ENCODE assay signal across 14 cellular contexts in the genomic region with DNA sequence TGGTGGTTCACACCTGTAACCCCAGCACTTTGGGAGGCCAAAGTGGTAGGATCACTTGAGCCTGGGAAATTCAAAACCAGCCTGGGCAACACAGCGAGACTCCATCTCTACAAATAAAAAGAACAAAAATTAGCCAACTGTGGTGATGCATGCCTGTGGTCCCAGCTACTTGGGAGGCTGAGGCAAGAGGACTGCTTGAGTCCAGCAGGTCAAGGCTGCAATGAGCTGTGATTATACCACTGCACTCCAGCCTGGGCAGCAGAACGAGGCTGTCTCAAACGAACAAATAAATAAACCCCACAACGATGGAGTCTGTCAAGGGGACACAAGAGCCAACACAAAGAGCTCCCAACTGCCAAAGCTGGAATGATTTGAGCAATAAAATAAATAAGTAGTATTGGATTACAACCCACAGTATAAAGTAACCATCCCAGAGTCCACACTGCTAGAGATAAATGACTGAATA. TPM values are rescaled to one million over a fixed set of nuclear protein-coding genes. Genes with fewer than 3 reads are reported as not detected.
DNase-seq lines count a peak whose midpoint lies in the region; ATAC-seq, FAIRE-seq and TF ChIP-seq lines count a peak whose summit lies in the region.
"Had no signal": no experiment of that assay in that cellular context is flagged by ENCODE, and none has a peak within 500 bp of the region (broad histone marks: within the 10 kb centered on the region; RNA-seq: fewer than 3 reads in every experiment).

No MANE protein-coding gene starts in this region.

- H3K4me3 ChIP-seq in RWPE2 (ENCODE audit: severe bottlenecking) (no peak overlapping the region), HepG2 (replicated peaks in 1 of 3; ENCODE audit: insufficient read depth in 1 of 3, low read depth in 2 of 3, low read length in 3 of 3) (no peak overlapping the region), tibial nerve (no peak overlapping the region), MM.1S (ENCODE audit: low read length) (no peak overlapping the region)
- H3K4me3 ChIP-seq: neural progenitor cell had no signal

- no TSS peak for BruUV-seq in HepG2 (replicated peaks; lab: Mats Ljungman, UMichigan)

- intact Hi-C loops in HepG2 (cut with micrococcal nuclease; ENCODE audit: unreplicated experiment) = loop anchor here (2.0 kb wide), 1 partner anchor 16 kb away; no protein-coding TSS in a partner anchor

- H3K27me3 ChIP-seq in RWPE2 (ENCODE audit: insufficient read depth, poor library complexity, severe bottlenecking) (no peaks in the 10 kb centered on the region), HepG2 (ENCODE audit: control insufficient read depth in 1 of 2, insufficient read depth in 2 of 2, low read length in 2 of 2) (no peaks in the 10 kb centered on the region), tibial nerve (no peaks in the 10 kb centered on the region), MM.1S (replicated peaks; ENCODE audit: insufficient read depth, low read length) (no peaks in the 10 kb centered on the region)
- H3K27me3 ChIP-seq: neural progenitor cell had no signal

- TF ChIP-seq POLR2A in HepG2 (IDR thresholded peaks at IDR 0.05; ENCODE audit: insufficient read depth in 1 of 2, low read depth in 2 of 2, low read length in 2 of 2) = no peak
- TF ChIP-seq POLR2A in tibial nerve (IDR thresholded peaks at IDR 0.05) = no peak

- H2AFZ ChIP-seq in HepG2 (ENCODE audit: low read length) (no peak overlapping the region), MM.1S (ENCODE audit: low read length) (no peak overlapping the region)
- H2AFZ ChIP-seq: neural progenitor cell had no signal

- no peak for FAIRE-seq in HepG2 (lab: Jason Lieb, UNC)
- FAIRE-seq: GM12891, H1 had no signal

- no peak for TF ChIP-seq RAD21 in HepG2 (CRISPR knock-in tag; IDR thresholded peaks at IDR 0.05)

- peaks cover 98% of the 10 kb centered on the region for H3K79me2 ChIP-seq in HepG2 (ENCODE audit: insufficient read depth, low read length)
- peaks cover 98% of the 10 kb centered on the region for H3K79me2 ChIP-seq in MM.1S (ENCODE audit: low read length)

- no peaks in the 10 kb centered on the region for H3K9me3 ChIP-seq in RWPE2 (ENCODE audit: severe bottlenecking)
- no peaks in the 10 kb centered on the region for H3K9me3 ChIP-seq in HepG2 (ENCODE audit: low read length)
- H3K9me3 ChIP-seq in tibial nerve = no peaks in the 10 kb centered on the region
- no peaks in the 10 kb centered on the region for H3K9me3 ChIP-seq in MM.1S (replicated peaks; ENCODE audit: insufficient read depth, low read length)

- no peak overlapping the region for H3K9ac ChIP-seq in HepG2 (ENCODE audit: insufficient read depth, low read depth, low read length)
- H3K9ac ChIP-seq in MM.1S (ENCODE audit: low read length) = no peak overlapping the region
- H3K9ac ChIP-seq: neural progenitor cell had no signal

- in situ Hi-C loops in HepG2 (cut with HindIII; ENCODE audit: extremely low pct_ligation_motif_present, low pct_unique_long_range_greater_than_20kb) = no loop called here

- H3F3A ChIP-seq in MM.1S (ENCODE audit: insufficient read depth, low read length) = no peaks in the 10 kb centered on the region

- POLR2A ChIA-PET in HepG2 (lab: Yijun Ruan, JAX) = interaction anchor here (0.6 to 23.7 kb wide), 5 partner anchors 8 to 143 kb away, joined by 3 to 624 read pairs (median 3); a partner anchor contains a TSS

- WGBS in HepG2 (ENCODE audit: low lambda C conversion rate) = 42% methylated on average over 4 of the region's 4 CpGs
- WGBS in tibial nerve, 2 donors = 48 to 56% methylated on average over 4 of the region's 4 CpGs

- peak; percentile 11 for DNase-seq in NCI-H748 (lab: John Stamatoyannopoulos, UW; ENCODE audit: unreplicated experiment)
- no peak for DNase-seq in NCI-H748 treated with DMSO at 0.1 percent for 48 hours (lab: John Stamatoyannopoulos, UW)
- DNase-seq in RWPE2 (ENCODE audit: low spot score) = no peak
- no peak for DNase-seq in HepG2 (ENCODE audit: low spot score)
- DNase-seq in tibial nerve (ENCODE audit: low spot score in 2 of 2) = no peak
- no peak for DNase-seq in GOT3 (lab: John Stamatoyannopoulos, UW)
- no peak for DNase-seq in MM.1S
- DNase-seq in AML-193 (lab: John Stamatoyannopoulos, UW) = no peak
- DNase-seq: activated CD4-positive, CD25-positive, alpha-beta regulatory T cell; effector CD4-positive, alpha-beta T cell; NK-92 treated with Interleukin-12 subunit alpha and Interleukin-12 subunit beta, amount 100 ng/mL, for 24 hours had no signal

- peak overlapping the region; percentile 2 for H3K27ac ChIP-seq in RWPE2 (ENCODE audit: poor library complexity, severe bottlenecking)
- peak overlapping the region; percentile 15 for H3K27ac ChIP-seq in HepG2 (ENCODE audit: extremely low read length, insufficient read depth, low read length)
- H3K27ac ChIP-seq in tibial nerve = peak overlapping the region in 3 of 4 donors; percentile 11 to 51 (median 29)
- H3K27ac ChIP-seq in MM.1S (ENCODE audit: low read length) = no peak overlapping the region
- H3K27ac ChIP-seq: neural progenitor cell had no signal

- H3K4me2 ChIP-seq in HepG2 (ENCODE audit: low read depth, low read length) = no peak overlapping the region
- H3K4me2 ChIP-seq in MM.1S (ENCODE audit: low read depth, low read length) = no peak overlapping the region
- H3K4me2 ChIP-seq: neural progenitor cell had no signal

- ATAC-seq in RWPE2 (ENCODE audit: low read depth) (no peak), HepG2 (peak; percentile 15; the same call in 2 of the 3 replicates)

- H3K4me1 ChIP-seq in RWPE2 (ENCODE audit: insufficient read depth, poor library complexity, severe bottlenecking) (peaks cover under 1% of the 10 kb centered on the region), HepG2 (ENCODE audit: insufficient read depth, low read length) (peaks cover 98% of the 10 kb centered on the region), tibial nerve (peaks cover 2 to 55% (median 10%) of the 10 kb centered on the region in 4 donors), MM.1S (ENCODE audit: low read length) (no peaks in the 10 kb centered on the region)

- CTCF ChIA-PET in HepG2 (lab: Yijun Ruan, JAX; ENCODE audit: low intra/inter-chr PET ratio, low total read pairs) = no interaction called here

- H4K20me1 ChIP-seq in HepG2 (ENCODE audit: insufficient read depth, low read length) (peaks cover 87% of the 10 kb centered on the region), MM.1S (ENCODE audit: insufficient read depth, low read length) (peaks cover 3% of the 10 kb centered on the region; the same call in 1 of the 2 replicates)

- H3K9me2 ChIP-seq in MM.1S (replicated peaks; ENCODE audit: insufficient read depth, low read length) = no peaks in the 10 kb centered on the region

- H3K36me3 ChIP-seq in RWPE2 (ENCODE audit: low read depth) (peaks cover 82% of the 10 kb centered on the region), HepG2 (replicated peaks in 1 of 2; ENCODE audit: control insufficient read depth in 1 of 2, insufficient read depth in 2 of 2, low read length in 2 of 2) (peaks cover 38 to 66% of the 10 kb centered on the region in 2 experiments), tibial nerve (peaks cover 0 to 15% (median 0%) of the 10 kb centered on the region in 3 donors), MM.1S (replicated peaks; ENCODE audit: insufficient read depth, low read length) (peaks cover 6% of the 10 kb centered on the region; the same call in 1 of the 2 replicates)
- H3K36me3 ChIP-seq: neural progenitor cell had no signal

- TF ChIP-seq CTCF in RWPE2 (IDR thresholded peaks at IDR 0.05; ENCODE audit: poor library complexity, severe bottlenecking) = no peak
- TF ChIP-seq CTCF in HepG2 (CRISPR knock-in tag; IDR thresholded peaks at IDR 0.05) = no peak
- TF ChIP-seq CTCF in tibial nerve (IDR thresholded peaks at IDR 0.05) = no peak
- TF ChIP-seq CTCF in MM.1S (IDR thresholded peaks at IDR 0.05; ENCODE audit: low read length) = no peak

- TF ChIP-seq EP300 in HepG2 (IDR thresholded peaks at IDR 0.05; ENCODE audit: low read depth in 2 of 2, low read length in 2 of 2) = 0 out of 4 replicates have a peak, but pooled peaks of 1 of the 2 experiments have one; percentile 16
- no peak for TF ChIP-seq EP300 in HepG2 (CRISPR knock-in tag; IDR thresholded peaks at IDR 0.05; ENCODE audit: borderline replicate concordance)
- no peak for TF ChIP-seq EP300 in tibial nerve (IDR thresholded peaks at IDR 0.05)

TF ChIP-seq in HepG2, 621 proteins besides CTCF, POLR2A, EP300 and RAD21 (continues in another document):
- TF ChIP-seq SOX6 (IDR thresholded peaks at IDR 0.05) (no peak), SOX6 (CRISPR knock-in tag; IDR thresholded peaks at IDR 0.05) (peak; percentile 8; the same call in 1 of the 2 replicates), NONO (IDR thresholded peaks at IDR 0.05) (no peak), NONO (CRISPR knock-in tag; conservative IDR thresholded peaks at IDR 0.05) (0 out of 2 replicates have a peak, but pooled peaks have one; percentile 23), ZMYM3 (CRISPR knock-in tag; IDR thresholded peaks at IDR 0.05) (peak; percentile 74)
- TF ChIP-seq, protein P1, sequence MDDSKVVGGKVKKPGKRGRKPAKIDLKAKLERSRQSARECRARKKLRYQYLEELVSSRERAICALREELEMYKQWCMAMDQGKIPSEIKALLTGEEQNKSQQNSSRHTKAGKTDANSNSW (CRISPR knock-in tag; IDR thresholded peaks at IDR 0.05; ENCODE audit: borderline replicate concordance) = 0 out of 2 replicates have a peak, but pooled peaks have one; percentile 19

RNA-seq across cellular contexts. Expression of a gene that starts 13.5 kb away (rescaled TPM):
- total RNA-seq in HepG2 (2016; rRNA removed; fragmentation: Illumina TruSeq; extraction: Trizol) (53.9 and 71.9 TPM in 2 replicates), tibial nerve (10 to 100 TPM; 45.3 to 69.9 (median 49.8) TPM)
- 45.3 and 50.7 TPM in 2 replicates for total RNA-seq in HepG2 (2016; cell fraction: cytosol; rRNA removed; fragmentation: Illumina TruSeq; extraction: Trizol; ENCODE audit: low read depth)
- 54.7 and 64.5 TPM in 2 replicates for total RNA-seq in HepG2 (2016; cell fraction: insoluble cytoplasmic fraction; rRNA removed; fragmentation: Illumina TruSeq; extraction: Trizol)
- 30.6 and 34.0 TPM in 2 replicates for total RNA-seq in HepG2 (2016; cell fraction: membrane; rRNA removed; fragmentation: Illumina TruSeq; extraction: Trizol)
- 90.9 and 106 TPM in 2 replicates for total RNA-seq in HepG2 (2016; cell fraction: nucleus; rRNA removed; fragmentation: Illumina TruSeq; extraction: Trizol)
- 81.4 and 84.7 TPM in 2 replicates for polyA plus RNA-seq in HepG2 (2011; rRNA removed)
- polyA plus RNA-seq in HepG2 (2011; cell fraction: cytosol; rRNA removed) = 41.2 and 45.2 TPM in 2 replicates
- 139 and 149 TPM in 2 replicates for polyA plus RNA-seq in HepG2 (2011; cell fraction: nucleus; rRNA removed)
- 50.4 and 60.2 TPM in 2 replicates for polyA plus RNA-seq in HepG2 (2012)
- 1.9 and 2.5 TPM in 2 replicates for polyA plus RNA-seq in HepG2 (2016; cell fraction: cytosol; fragmentation: Illumina TruSeq; extraction: Trizol; ENCODE audit: low read depth)
- polyA plus RNA-seq in HepG2 (2016; cell fraction: insoluble cytoplasmic fraction; fragmentation: Illumina TruSeq; extraction: Trizol; ENCODE audit: low read depth) = 42.7 and 55.7 TPM in 2 replicates
- 7.9 and 9.1 TPM in 2 replicates for polyA plus RNA-seq in HepG2 (2016; cell fraction: membrane; fragmentation: Illumina TruSeq; extraction: Trizol; ENCODE audit: low read depth)
- polyA plus RNA-seq in HepG2 (2016; cell fraction: nucleus; fragmentation: Illumina TruSeq; extraction: Trizol; ENCODE audit: insufficient read depth, low read depth) = 103 and 106 TPM in 2 replicates
- polyA minus RNA-seq in HepG2 (2011; rRNA and poly(A)+ RNA removed; ENCODE audit: low replicate concordance) = 14.1 and 79.4 TPM in 2 replicates
- polyA minus RNA-seq in HepG2 (2011; cell fraction: cytosol; rRNA and poly(A)+ RNA removed) = 66.7 and 69.5 TPM in 2 replicates
- polyA minus RNA-seq in HepG2 (2011; cell fraction: nucleus; rRNA and poly(A)+ RNA removed) = 190 and 220 TPM in 2 replicates
